ENCODE assay signal across 20 cellular contexts in the genomic region with DNA sequence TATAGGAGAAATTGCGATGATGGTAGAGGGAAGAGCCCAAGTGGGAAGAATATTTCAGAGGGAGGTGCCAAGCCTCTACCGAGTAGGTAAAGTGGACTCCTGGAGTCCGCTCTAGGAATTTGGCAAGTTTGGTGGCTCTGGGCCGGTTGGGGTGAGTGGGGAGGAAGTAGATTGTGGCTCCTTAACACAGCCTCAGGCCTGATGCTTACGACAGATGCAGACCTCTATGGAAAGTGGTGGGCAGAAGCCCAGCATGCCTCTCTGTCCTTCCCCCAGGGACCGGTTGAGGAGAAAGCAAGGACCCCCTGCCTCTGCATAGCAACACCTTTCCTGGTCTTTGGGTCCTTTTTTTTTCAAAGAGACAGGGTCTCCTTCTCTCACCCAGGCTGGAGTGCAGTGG.
"Had no signal": no experiment of that assay in that cellular context is flagged by ENCODE, and none has a peak within 500 bp of the region (broad histone marks: within the 10 kb centered on the region; RNA-seq: fewer than 3 reads in every experiment).

No MANE protein-coding gene starts in this region.

- H3K27me3 ChIP-seq: adrenal gland, SJSA1 had no signal

- H3K4me1 Mint-ChIP-seq: activated CD4-positive, alpha-beta T cell treated with anti-CD3 and anti-CD28 coated beads for 36 hours; T-helper 17 cell had no signal

- H3K9me3 Mint-ChIP-seq: activated naive CD8-positive, alpha-beta T cell treated with anti-CD3 and anti-CD28 coated beads, Interleukin-2, amount 10 ng/mL, durations not matched to agents 7 days and 5 days had no signal

- H3K27ac Mint-ChIP-seq: activated CD4-positive, alpha-beta T cell treated with anti-CD3 and anti-CD28 coated beads for 36 hours; activated CD8-positive, alpha-beta T cell treated with anti-CD3 and anti-CD28 coated beads, Interleukin-2, amount 10 ng/mL, durations not matched to agents 7 days and 5 days; activated naive CD8-positive, alpha-beta T cell treated with anti-CD3 and anti-CD28 coated beads, Interleukin-2, amount 10 ng/mL, durations not matched to agents 7 days and 5 days; T-helper 17 cell had no signal

- H3K9me3 ChIP-seq: adrenal gland, SJSA1 had no signal

- ATAC-seq: activated CD4-positive, alpha-beta T cell treated with anti-CD3 and anti-CD28 coated beads for 36 hours; activated CD8-positive, alpha-beta T cell treated with anti-CD3 and anti-CD28 coated beads, Interleukin-2, amount 10 ng/mL, durations not matched to agents 7 days and 5 days; SK-N-SH treated with all-trans-retinoic acid at 6 μM for 48 hours; T-helper 17 cell had no signal

- H3K4me3 Mint-ChIP-seq: activated CD4-positive, alpha-beta T cell treated with anti-CD3 and anti-CD28 coated beads for 36 hours; activated CD8-positive, alpha-beta T cell treated with anti-CD3 and anti-CD28 coated beads, Interleukin-2, amount 10 ng/mL, durations not matched to agents 7 days and 5 days; activated naive CD8-positive, alpha-beta T cell treated with anti-CD3 and anti-CD28 coated beads, Interleukin-2, amount 10 ng/mL, durations not matched to agents 7 days and 5 days; T-helper 17 cell had no signal

- H3K27ac ChIP-seq: adrenal gland, SJSA1 had no signal

- H3K36me3 Mint-ChIP-seq: activated naive CD8-positive, alpha-beta T cell treated with anti-CD3 and anti-CD28 coated beads, Interleukin-2, amount 10 ng/mL, durations not matched to agents 7 days and 5 days had no signal

- H3K4me3 ChIP-seq: adrenal gland, SJSA1 had no signal

- DNase-seq: activated CD4-positive, alpha-beta T cell treated with anti-CD3 and anti-CD28 coated beads for 36 hours; activated CD4-positive, alpha-beta T cell treated with anti-CD3 and anti-CD28 coated beads, Interleukin-2, amount 50 U/mL, for 4 hours; activated CD8-positive, alpha-beta memory T cell treated with anti-CD3 and anti-CD28 coated beads, Interleukin-2, amount 50 U/mL, for 48 hours; activated CD8-positive, alpha-beta T cell treated with anti-CD3 and anti-CD28 coated beads, Interleukin-2, amount 10 ng/mL, durations not matched to agents 7 days and 5 days; activated naive CD4-positive, alpha-beta T cell treated with anti-CD3 and anti-CD28 coated beads, Interleukin-2, amount 50 U/mL, for 16 hours; activated naive CD8-positive, alpha-beta T cell treated with anti-CD3 and anti-CD28 coated beads, Interleukin-2, amount 10 ng/mL, durations not matched to agents 7 days and 5 days; activated T-cell treated with anti-CD3 and anti-CD28 coated beads, Interleukin-2, amount 50 U/mL, for 1 hour; adrenal gland; anterior cingulate cortex; cerebellar nuclear complex; Karpas-422; NCI-H1436; NCI-H1694 treated with DMSO at 0.1 percent for 48 hours; NCI-H2029 treated with DMSO at 0.1 percent for 48 hours; NCI-H446; NCI-H524; T-helper 17 cell; T-helper 9 cell had no signal

- H3K27me3 Mint-ChIP-seq: activated CD4-positive, alpha-beta T cell treated with anti-CD3 and anti-CD28 coated beads for 36 hours; activated naive CD8-positive, alpha-beta T cell treated with anti-CD3 and anti-CD28 coated beads, Interleukin-2, amount 10 ng/mL, durations not matched to agents 7 days and 5 days had no signal

- H3K36me3 ChIP-seq: adrenal gland, SJSA1 had no signal
